In genomic region chr1:15885701-15886612, GRCh38 we compare ENCODE assay signal across 8 cellular contexts. TPM values are rescaled to one million over a fixed set of nuclear protein-coding genes. Genes with fewer than 3 reads are reported as not detected.
DNase-seq lines count a peak whose midpoint lies in the region; ATAC-seq and TF ChIP-seq lines count a peak whose summit lies in the region.

No MANE protein-coding gene starts in this region.

- peaks cover 19% of the 10 kb centered on the region for H3K36me3 Mint-ChIP-seq in MCF 10A (ENCODE audit: insufficient read depth, unreplicated experiment)
- peaks cover 4% of the 10 kb centered on the region for H3K36me3 Mint-ChIP-seq in progenitor cell of endocrine pancreas (ENCODE audit: insufficient read depth)

- peak; percentile 96 for ATAC-seq in Panc1
- ATAC-seq in HG03457 (IDR thresholded peaks at IDR 0.05; ENCODE audit: unreplicated experiment), result no peak

- POLR2A ChIA-PET in Panc1 (lab: Charles Lee), result interaction anchor here (0.5 to 0.6 kb wide), 2 partner anchors 51 to 53 kb away, joined by 3 to 13 read pairs; no protein-coding TSS in a partner anchor
- POLR2A ChIA-PET in MCF 10A (lab: Yijun Ruan, JAX), result interaction anchor here (0.6 to 3.2 kb wide), 33 partner anchors 8 to 268 kb away, joined by 3 to 58 read pairs (median 3); partner anchors contain the start of genes SPEN and ZBTB17

- in situ Hi-C loops in Panc1 (cut with HindIII; ENCODE audit: low pct_unique_long_range_greater_than_20kb, low sequenced_read_pairs), result no loop called here

- peak overlapping the region; percentile 74 for H3K4me3 Mint-ChIP-seq in MCF 10A (ENCODE audit: unreplicated experiment)
- H3K4me3 Mint-ChIP-seq in progenitor cell of endocrine pancreas (ENCODE audit: low read depth), result peak overlapping the region; percentile 42

- H3K4me1 Mint-ChIP-seq in MCF 10A (ENCODE audit: insufficient read depth, unreplicated experiment) (peaks cover 18% of the 10 kb centered on the region), progenitor cell of endocrine pancreas (ENCODE audit: low read depth) (peaks cover 22% of the 10 kb centered on the region)

- CTCF ChIA-PET in Panc1 (lab: Charles Lee) (interaction anchor here (0.6 kb wide), 1 partner anchor 10 kb away, joined by 8 read pairs; no protein-coding TSS in a partner anchor), MCF 10A (lab: Yijun Ruan, JAX) (interaction anchor here (0.6 to 1.1 kb wide), 4 partner anchors 27 to 207 kb away, joined by 3 to 4 read pairs (median 3); no protein-coding TSS in a partner anchor)

- H3K4me1 ChIP-seq in Panc1 (ENCODE audit: control insufficient read depth, insufficient read depth, low read length), result peaks cover 32% of the 10 kb centered on the region

- intact Hi-C loops in Panc1 (cut with micrococcal nuclease; ENCODE audit: unreplicated experiment) (no loop called here), MCF 10A (cut with micrococcal nuclease) (loop anchor here (1.0 to 5.0 kb wide), 2 partner anchors 39 to 108 kb away; partner anchors contain the start of gene SPEN)

- H3K36me3 ChIP-seq in Panc1 (ENCODE audit: control insufficient read depth, insufficient read depth, low read length), result no peaks in the 10 kb centered on the region

- H3K27ac Mint-ChIP-seq in MCF 10A (ENCODE audit: low read depth, unreplicated experiment), result peak overlapping the region; percentile 79
- peak overlapping the region; percentile 96 for H3K27ac Mint-ChIP-seq in progenitor cell of endocrine pancreas

- no peaks in the 10 kb centered on the region for H3K27me3 ChIP-seq in Panc1 (ENCODE audit: control insufficient read depth, insufficient read depth, low read length)

- BruUV-seq in Panc1 (replicated peaks; lab: Mats Ljungman, UMichigan), result TSS peak; percentile 23
- BruUV-seq in MCF 10A (replicated peaks; lab: Mats Ljungman, UMichigan), result TSS peak; percentile 78

- H3K27ac ChIP-seq in Panc1 (ENCODE audit: low read length), result peak overlapping the region; percentile 64

- no peaks in the 10 kb centered on the region for H3K9me3 ChIP-seq in Panc1 (ENCODE audit: control insufficient read depth, insufficient read depth, low read depth, low read length)

- H3K27me3 Mint-ChIP-seq in MCF 10A (ENCODE audit: insufficient read depth, unreplicated experiment) (no peaks in the 10 kb centered on the region), progenitor cell of endocrine pancreas (no peaks in the 10 kb centered on the region)

- H3K9me3 Mint-ChIP-seq in MCF 10A (ENCODE audit: unreplicated experiment) (no peaks in the 10 kb centered on the region), progenitor cell of endocrine pancreas (ENCODE audit: low read depth) (no peaks in the 10 kb centered on the region)

- DNase-seq in A172 (ENCODE audit: low spot score) (peak; percentile 64), GM12865 (ENCODE audit: low read depth) (peak; percentile 63), LNCaP clone FGC (ENCODE audit: low read depth) (peak; percentile 56), Panc1 (ENCODE audit: low read depth, low spot score) (peak; percentile 55), MCF 10A (ENCODE audit: unreplicated experiment) (peak; percentile 94), hypothalamus (lab: John Stamatoyannopoulos, UW) (peak; percentile 57 to 99 (median 93)), progenitor cell of endocrine pancreas (ENCODE audit: low spot score, unreplicated experiment) (peak; percentile 78)

- no peak for TF ChIP-seq CTCF in GM12865 (IDR thresholded peaks at IDR 0.05; ENCODE audit: insufficient read depth, low read depth, low read length, missing control alignments)
- 0 out of 2 replicates have a peak, but pooled peaks have one; percentile 2 for TF ChIP-seq CTCF in LNCaP clone FGC (IDR thresholded peaks at IDR 0.05; ENCODE audit: control insufficient read depth, extremely low read depth, insufficient read depth)
- no peak for TF ChIP-seq CTCF in Panc1 (IDR thresholded peaks at IDR 0.05)
- TF ChIP-seq CTCF in MCF 10A (IDR thresholded peaks at IDR 0.05; ENCODE audit: unreplicated experiment), result peak; percentile 33
- no peak for TF ChIP-seq CTCF in progenitor cell of endocrine pancreas (IDR thresholded peaks at IDR 0.05; ENCODE audit: unreplicated experiment)

- H3K4me3 ChIP-seq in GM12865 (ENCODE audit: low read depth, low read length) (peak overlapping the region; percentile 42), LNCaP clone FGC (ENCODE audit: low read depth, low read length) (peak overlapping the region; percentile 33), Panc1 (ENCODE audit: low read depth in 2 of 2, low read length in 2 of 2) (peak overlapping the region; percentile 21 to 57)

RNA-seq across cellular contexts. Expression of gene SPEN, which starts 38.5 kb away (rescaled TPM):
- 6.9 and 15.8 TPM in 2 replicates for total RNA-seq in A172 (2014; rRNA removed; shearing (Covaris generic))
- total RNA-seq in Panc1 (2021; ENCODE audit: unreplicated experiment), result 58.3 TPM
- polyA plus RNA-seq in Panc1 (2012; ENCODE audit: insufficient read length), result 36.5 TPM
- 44.2 and 50.6 TPM in 2 replicates for total RNA-seq in MCF 10A (2022)
- total RNA-seq in progenitor cell of endocrine pancreas, result 55.8 and 58.0 TPM in 2 replicates

Comparison
In these comparisons a context has a peak if more than half of its experiments do, and no peak if none do; other contexts are left out.
1. CTCF ChIP-seq: peak in LNCaP clone FGC (single experiment) and MCF 10A (single experiment); none in GM12865 (single experiment), Panc1 (single experiment) and progenitor cell of endocrine pancreas (single experiment).
2. Peak in every context shown above with its lines, with median percentiles within 50 percentile points of each other: DNase-seq and H3K4me3 ChIP-seq.